ENCODE assay signal across 26 cellular contexts in genomic region chr9:108536836-108537601, GRCh38.
"Had no signal": no experiment of that assay in that cellular context is flagged by ENCODE, and none has a peak within 500 bp of the region (broad histone marks: within the 10 kb centered on the region; RNA-seq: fewer than 3 reads in every experiment).

No MANE protein-coding gene starts in this region.

- H3K36me3 Mint-ChIP-seq: activated CD4-positive, alpha-beta memory T cell treated with anti-CD3 and anti-CD28 coated beads for 36 hours; activated naive CD4-positive, alpha-beta T cell treated with anti-CD3 and anti-CD28 coated beads, Interleukin-2, amount 10 ng/mL, durations not matched to agents 7 days and 5 days; brain; naive thymus-derived CD4-positive, alpha-beta T cell; stimulated activated effector memory CD8-positive, alpha-beta T cell treated with anti-CD3 and anti-CD28 coated beads, Interleukin-12 subunit alpha, Interleukin-12 subunit beta, amount 100 ng/mL, for 72 hours had no signal

- ATAC-seq: activated T-cell treated with anti-CD3 and anti-CD28 coated beads, Interleukin-2, amount 50 U/mL, for 72 hours; heart right ventricle; left lobe of liver; lower lobe of right lung; naive thymus-derived CD4-positive, alpha-beta T cell; right lobe of liver; stimulated activated effector memory CD8-positive, alpha-beta T cell treated with anti-CD3 and anti-CD28 coated beads, Interleukin-12 subunit alpha, Interleukin-12 subunit beta, amount 100 ng/mL, for 72 hours; stimulated activated naive CD8-positive, alpha-beta T cell treated with anti-CD3 and anti-CD28 coated beads, Interleukin-15, amount 100 ng/mL, for 72 hours had no signal

- H3K27ac ChIP-seq: esophagus muscularis mucosa, heart right ventricle, lower lobe of right lung, right lobe of liver, tibial artery had no signal

- H3K27me3 Mint-ChIP-seq: activated CD4-positive, alpha-beta memory T cell treated with anti-CD3 and anti-CD28 coated beads for 36 hours; activated naive CD4-positive, alpha-beta T cell treated with anti-CD3 and anti-CD28 coated beads, Interleukin-2, amount 10 ng/mL, durations not matched to agents 7 days and 5 days; naive thymus-derived CD4-positive, alpha-beta T cell; stimulated activated naive CD8-positive, alpha-beta T cell treated with anti-CD3 and anti-CD28 coated beads, Interleukin-15, amount 100 ng/mL, for 72 hours had no signal

- DNase-seq: activated CD4-positive, alpha-beta memory T cell treated with anti-CD3 and anti-CD28 coated beads for 36 hours; activated CD4-positive, alpha-beta T cell treated with anti-CD3 and anti-CD28 coated beads for 48 hours; activated CD4-positive, CD25-positive, alpha-beta regulatory T cell; activated effector memory CD4-positive, alpha-beta T cell treated with Interleukin-2 at 50 U/mL for 16 hours; activated naive CD4-positive, alpha-beta T cell treated with anti-CD3 and anti-CD28 coated beads, Interleukin-2, amount 10 ng/mL, durations not matched to agents 7 days and 5 days; activated T-cell treated with anti-CD3 and anti-CD28 coated beads, Interleukin-2, amount 50 U/mL, for 72 hours; central memory CD4-positive, alpha-beta T cell; dermis blood vessel endothelial cell; effector CD8-positive, alpha-beta T cell; heart right ventricle; kidney; lower lobe of right lung; naive thymus-derived CD4-positive, alpha-beta T cell; posterior cingulate gyrus; right lobe of liver; small intestine; stimulated activated CD4-positive, alpha-beta T cell treated with anti-CD3 and anti-CD28 coated beads, Interleukin-2, amount 100 ng/mL, for 24 hours; stimulated activated naive CD8-positive, alpha-beta T cell treated with anti-CD3 and anti-CD28 coated beads, Interleukin-15, amount 100 ng/mL, for 72 hours; T1000; tibial artery had no signal

- H3K9me3 Mint-ChIP-seq: activated naive CD4-positive, alpha-beta T cell treated with anti-CD3 and anti-CD28 coated beads, Interleukin-2, amount 10 ng/mL, durations not matched to agents 7 days and 5 days; neural crest cell; T-helper 1 cell treated with Interleukin-12 subunit alpha and Interleukin-12 subunit beta and Interleukin-4 antibody, amounts not matched to agents 30 μg/mL and 1 μg/mL, for 36 hours had no signal

- H3K4me1 Mint-ChIP-seq: activated naive CD4-positive, alpha-beta T cell treated with anti-CD3 and anti-CD28 coated beads, Interleukin-2, amount 10 ng/mL, durations not matched to agents 7 days and 5 days; brain; naive thymus-derived CD4-positive, alpha-beta T cell; neural crest cell; stimulated activated effector memory CD8-positive, alpha-beta T cell treated with anti-CD3 and anti-CD28 coated beads, Interleukin-12 subunit alpha, Interleukin-12 subunit beta, amount 100 ng/mL, for 72 hours; stimulated activated naive CD8-positive, alpha-beta T cell treated with anti-CD3 and anti-CD28 coated beads, Interleukin-15, amount 100 ng/mL, for 72 hours had no signal

- H3K4me1 ChIP-seq: heart right ventricle, lower lobe of right lung, right lobe of liver, tibial artery had no signal

- H3K27me3 ChIP-seq: esophagus muscularis mucosa, heart right ventricle, right lobe of liver, tibial artery had no signal

- H3K36me3 ChIP-seq: esophagus muscularis mucosa, heart right ventricle, lower lobe of right lung, right lobe of liver, tibial artery had no signal

- H3K4me3 ChIP-seq: esophagus muscularis mucosa, heart right ventricle, lower lobe of right lung, right lobe of liver, tibial artery had no signal

- H3K4me3 Mint-ChIP-seq: activated CD4-positive, alpha-beta memory T cell treated with anti-CD3 and anti-CD28 coated beads for 36 hours; activated naive CD4-positive, alpha-beta T cell treated with anti-CD3 and anti-CD28 coated beads, Interleukin-2, amount 10 ng/mL, durations not matched to agents 7 days and 5 days; activated T-cell treated with anti-CD3 and anti-CD28 coated beads, Interleukin-2, amount 50 U/mL, for 72 hours; brain; naive thymus-derived CD4-positive, alpha-beta T cell; neural crest cell; stimulated activated effector memory CD8-positive, alpha-beta T cell treated with anti-CD3 and anti-CD28 coated beads, Interleukin-12 subunit alpha, Interleukin-12 subunit beta, amount 100 ng/mL, for 72 hours; stimulated activated naive CD8-positive, alpha-beta T cell treated with anti-CD3 and anti-CD28 coated beads, Interleukin-15, amount 100 ng/mL, for 72 hours; T-helper 1 cell treated with Interleukin-12 subunit alpha and Interleukin-12 subunit beta and Interleukin-4 antibody, amounts not matched to agents 30 μg/mL and 1 μg/mL, for 36 hours had no signal

- H3K9me3 ChIP-seq: esophagus muscularis mucosa, heart right ventricle, lower lobe of right lung, right lobe of liver, tibial artery had no signal

- H3K27ac Mint-ChIP-seq: activated CD4-positive, alpha-beta memory T cell treated with anti-CD3 and anti-CD28 coated beads for 36 hours; activated naive CD4-positive, alpha-beta T cell treated with anti-CD3 and anti-CD28 coated beads, Interleukin-2, amount 10 ng/mL, durations not matched to agents 7 days and 5 days; activated T-cell treated with anti-CD3 and anti-CD28 coated beads, Interleukin-2, amount 50 U/mL, for 72 hours; brain; naive thymus-derived CD4-positive, alpha-beta T cell; stimulated activated effector memory CD8-positive, alpha-beta T cell treated with anti-CD3 and anti-CD28 coated beads, Interleukin-12 subunit alpha, Interleukin-12 subunit beta, amount 100 ng/mL, for 72 hours; stimulated activated naive CD8-positive, alpha-beta T cell treated with anti-CD3 and anti-CD28 coated beads, Interleukin-15, amount 100 ng/mL, for 72 hours; T-helper 1 cell treated with Interleukin-12 subunit alpha and Interleukin-12 subunit beta and Interleukin-4 antibody, amounts not matched to agents 30 μg/mL and 1 μg/mL, for 36 hours had no signal
